8 cellular contexts compared by ENCODE assay signal in the genomic region with DNA sequence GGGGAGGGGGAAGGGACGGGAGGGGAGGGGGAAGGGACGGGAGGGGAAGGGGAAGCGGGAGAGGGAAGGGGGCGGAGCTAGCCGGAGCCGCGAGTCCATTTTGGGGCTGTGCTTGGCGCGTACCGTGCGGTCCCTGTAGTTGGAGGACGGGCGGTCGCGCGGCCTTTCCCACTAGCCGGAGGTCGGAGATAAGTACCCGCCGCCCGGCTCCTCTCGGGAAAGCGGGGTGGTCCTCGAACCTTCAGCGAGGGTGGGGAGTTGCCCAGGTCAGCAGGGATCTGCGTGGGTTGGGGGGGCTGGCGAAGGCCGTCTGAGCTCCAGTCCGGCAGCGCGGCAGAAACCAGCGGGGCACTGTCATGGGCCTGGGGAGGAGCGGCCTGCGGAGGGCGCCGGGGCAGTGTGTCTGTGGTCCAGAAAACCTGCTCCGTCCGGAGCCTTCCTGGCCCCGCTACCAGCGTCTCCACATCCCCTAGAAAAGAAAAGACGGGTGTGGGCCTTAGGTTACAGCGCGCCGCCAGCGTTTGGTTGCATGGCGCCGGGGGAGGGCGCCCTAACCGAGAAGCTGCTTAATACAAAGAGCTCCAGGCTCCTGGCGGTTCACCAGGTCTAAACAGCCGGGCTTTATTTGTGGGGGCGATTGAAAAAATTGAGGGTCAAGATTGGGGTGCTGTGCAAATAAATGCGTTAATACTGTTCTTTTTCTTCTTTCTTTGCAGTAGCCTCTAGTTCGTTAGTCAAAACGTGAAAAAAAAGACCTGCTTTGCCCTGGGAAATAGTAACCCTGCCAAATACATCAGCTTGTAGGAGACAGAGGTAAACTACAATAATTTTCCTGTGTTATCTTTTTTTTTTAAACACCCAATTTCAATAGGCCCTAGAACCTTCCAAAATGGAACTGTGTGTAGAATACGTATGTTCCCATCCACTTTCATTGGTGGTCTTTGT. TPM values are rescaled to one million over a fixed set of nuclear protein-coding genes. Genes with fewer than 3 reads are reported as not detected.
A peak's percentile ranks its signal among the peaks of the same experiment; 100 is the strongest.
DNase-seq lines count a peak whose midpoint lies in the region; ATAC-seq and TF ChIP-seq lines count a peak whose summit lies in the region.

A gene with protein sequence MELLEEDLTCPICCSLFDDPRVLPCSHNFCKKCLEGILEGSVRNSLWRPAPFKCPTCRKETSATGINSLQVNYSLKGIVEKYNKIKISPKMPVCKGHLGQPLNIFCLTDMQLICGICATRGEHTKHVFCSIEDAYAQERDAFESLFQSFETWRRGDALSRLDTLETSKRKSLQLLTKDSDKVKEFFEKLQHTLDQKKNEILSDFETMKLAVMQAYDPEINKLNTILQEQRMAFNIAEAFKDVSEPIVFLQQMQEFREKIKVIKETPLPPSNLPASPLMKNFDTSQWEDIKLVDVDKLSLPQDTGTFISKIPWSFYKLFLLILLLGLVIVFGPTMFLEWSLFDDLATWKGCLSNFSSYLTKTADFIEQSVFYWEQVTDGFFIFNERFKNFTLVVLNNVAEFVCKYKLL (plus strand): TSS at position 92 of the 945 bp plus-strand sequence. CDS start 14,899 bp downstream, outside the sequence.

- no peaks in the 10 kb centered on the region for H3K9me3 Mint-ChIP-seq in CD4-positive, alpha-beta T cell

- intact Hi-C loops in CD4-positive, alpha-beta T cell (cut with DNase I, micrococcal nuclease), result loop anchor here (1.0 to 10.0 kb wide), 8 partner anchors 61 to 1458 kb away; partner anchors contain the start of genes INTS6 (in 1 of the 2) and SPRYD7 (in 1 of the 2)

- POLR2A ChIA-PET in CD4-positive, alpha-beta T cell (lab: Charles Lee), result interaction anchor here (0.6 to 4.1 kb wide), 57 partner anchors 9 to 1800 kb away, joined by 3 to 232 read pairs (median 4); partner anchors contain the start of genes CAB39L, INTS6, KCNRG and KPNA3

- no peaks in the 10 kb centered on the region for H3K9me3 ChIP-seq in CD4-positive, alpha-beta T cell (ENCODE audit: control insufficient read depth, low read length)

- peak within 1 kb of the TSS; percentile 97 for H3K4me3 Mint-ChIP-seq in CD4-positive, alpha-beta T cell

- no peaks in the 10 kb centered on the region for H3K27me3 ChIP-seq in CD4-positive, alpha-beta T cell (ENCODE audit: control insufficient read depth, insufficient read depth, low read length)

- H3K27ac ChIP-seq in CD4-positive, alpha-beta T cell (ENCODE audit: low read depth, low read length), result peak within 1 kb of the TSS; percentile 91

- TF ChIP-seq CTCF in CD4-positive, alpha-beta T cell (IDR thresholded peaks at IDR 0.05), result peak; percentile 95

- peak within 1 kb of the TSS; percentile 90 for H3K27ac Mint-ChIP-seq in CD4-positive, alpha-beta T cell

- DNase-seq in CD4-positive, alpha-beta T cell, result peak; percentile 72 to 84 (median 77)
- DNase-seq in NCI-H82 treated with DMSO at 0.1 percent for 48 hours (lab: John Stamatoyannopoulos, UW; ENCODE audit: unreplicated experiment) (peak; percentile 82), lung microvascular endothelial cell (ENCODE audit: low read depth in 2 of 2) (peak; percentile 93 to 94)
- DNase-seq in activated CD8-positive, alpha-beta memory T cell treated with anti-CD3 and anti-CD28 coated beads for 1 hour (ENCODE audit: extremely low read depth in 1 of 2, low read depth in 1 of 2), result peak; percentile 38 to 65
- DNase-seq in effector CD4-positive, alpha-beta T cell, result peak; percentile 76
- peak; percentile 64 to 76 (median 72) for DNase-seq in stimulated activated CD4-positive, alpha-beta T cell treated with anti-CD3 and anti-CD28 coated beads, TNF-alpha, amount 100 ng/mL, for 48 hours (ENCODE audit: low read depth in 3 of 3)

- H3K27me3 Mint-ChIP-seq in CD4-positive, alpha-beta T cell, result no peaks in the 10 kb centered on the region

- peaks cover 56% of the 10 kb centered on the region for H3K4me1 Mint-ChIP-seq in CD4-positive, alpha-beta T cell (ENCODE audit: low read depth)

- CTCF ChIA-PET in CD4-positive, alpha-beta T cell (lab: Charles Lee), result interaction anchor here (0.6 to 3.5 kb wide), 45 partner anchors 11 to 917 kb away, joined by 3 to 57 read pairs (median 4); partner anchors contain the start of genes KCNRG, RNASEH2B and SPRYD7

- ATAC-seq in CD4-positive, alpha-beta T cell (ENCODE audit: poor library complexity), result peak; percentile 83
- ATAC-seq in GM19372 (IDR thresholded peaks at IDR 0.05; ENCODE audit: low read depth, unreplicated experiment), result peak; percentile 65
- peak; percentile 69 for ATAC-seq in HG03558 (IDR thresholded peaks at IDR 0.05; ENCODE audit: extremely low read depth, unreplicated experiment)

- peaks cover 59% of the 10 kb centered on the region for H3K36me3 Mint-ChIP-seq in CD4-positive, alpha-beta T cell (ENCODE audit: low read depth)

RNA-seq across cellular contexts. Expression of the gene that starts here (rescaled TPM):
- 10 to 100 TPM; 32.5 to 32.9 TPM for total RNA-seq in CD4-positive, alpha-beta T cell
- 18.1 and 30.0 TPM in 2 replicates for total RNA-seq in lung microvascular endothelial cell

Comparison
In these comparisons a context has a peak if more than half of its experiments do, and no peak if none do; other contexts are left out.
1. Peak in every context shown above with its lines: DNase-seq, ATAC-seq and H3K27ac ChIP-seq.